ENCODE assay signal across 13 cellular contexts in genomic region chr12:132239392-132239791, GRCh38.
DNase-seq lines count a peak whose midpoint lies in the region; ATAC-seq, FAIRE-seq and TF ChIP-seq lines count a peak whose summit lies in the region.
"Had no signal": no experiment of that assay in that cellular context is flagged by ENCODE, and none has a peak within 500 bp of the region (broad histone marks: within the 10 kb centered on the region; RNA-seq: fewer than 3 reads in every experiment).

No MANE protein-coding gene starts in this region.

- H3K4me2 ChIP-seq in BLaER1 treated with 17β-estradiol and CSF1 and Interleukin-3, amounts not matched to agents 10 nM and 100 nM = peak overlapping the region; percentile 4 to 94 (median 77); a peak in 21 of 22 replicates
- no peak overlapping the region for H3K4me2 ChIP-seq in K562 (ENCODE audit: insufficient read depth, low read length)
- no peak overlapping the region for H3K4me2 ChIP-seq in neural progenitor cell
- H3K4me2 ChIP-seq: GM23338 had no signal

- no TSS peak for BruUV-seq in K562 (replicated peaks; lab: Mats Ljungman, UMichigan)

- ATAC-seq in K562 = no peak
- ATAC-seq: GM23338 had no signal

- TF ChIP-seq CTCF in K562 (IDR thresholded peaks at IDR 0.05 in 2 of 3, conservative IDR thresholded peaks at IDR 0.05 in 1 of 3; ENCODE audit: insufficient read depth in 2 of 3, low read depth in 1 of 3, low read length in 3 of 3) (no peak), neural progenitor cell (IDR thresholded peaks at IDR 0.05) (no peak)

- H3K36me3 ChIP-seq in BLaER1 treated with 17β-estradiol and CSF1 and Interleukin-3, amounts not matched to agents 10 nM and 100 nM = no peaks in the 10 kb centered on the region
- no peaks in the 10 kb centered on the region for H3K36me3 ChIP-seq in K562 (ENCODE audit: control insufficient read depth, insufficient read depth, low read length)
- H3K36me3 ChIP-seq in neural progenitor cell = no peaks in the 10 kb centered on the region

- H4K20me1 ChIP-seq in BLaER1 treated with 17β-estradiol and CSF1 and Interleukin-3, amounts not matched to agents 10 nM and 100 nM = peaks cover 0 to 22% (median 14%) of the 10 kb centered on the region in 11 experiments; a peak in 12 of 22 replicates
- H4K20me1 ChIP-seq in K562 (replicated peaks; ENCODE audit: control insufficient read depth, insufficient read depth, low read length) (no peaks in the 10 kb centered on the region), neural progenitor cell (ENCODE audit: low read depth) (no peaks in the 10 kb centered on the region)

- peaks cover 32 to 64% (median 60%) of the 10 kb centered on the region in 10 experiments for H3K4me1 ChIP-seq in BLaER1 treated with 17β-estradiol and CSF1 and Interleukin-3, amounts not matched to agents 10 nM and 100 nM
- peaks cover 0 to 15% of the 10 kb centered on the region in 2 experiments; a peak in 2 of 5 replicates for H3K4me1 ChIP-seq in K562 (replicated peaks in 1 of 2; ENCODE audit: control insufficient read depth in 2 of 2, insufficient read depth in 2 of 2, low read length in 2 of 2)
- H3K4me1 ChIP-seq in neural progenitor cell = no peaks in the 10 kb centered on the region

- peaks cover 12% of the 10 kb centered on the region for H3K27me3 Mint-ChIP-seq in neural progenitor cell (ENCODE audit: insufficient read depth, low read depth)
- H3K27me3 Mint-ChIP-seq: CD4-positive, CD25-positive, alpha-beta regulatory T cell had no signal

- CTCF ChIA-PET in HEK293T (lab: Yijun Ruan, JAX) = no interaction called here
- CTCF ChIA-PET in K562 (lab: Yijun Ruan, JAX; ENCODE audit: low intra/inter-chr PET ratio) = no interaction called here

- peaks cover 16 to 26% (median 23%) of the 10 kb centered on the region in 11 experiments; a peak in 20 of 22 replicates for H3K27me3 ChIP-seq in BLaER1 treated with 17β-estradiol and CSF1 and Interleukin-3, amounts not matched to agents 10 nM and 100 nM
- H3K27me3 ChIP-seq in K562 (ENCODE audit: control insufficient read depth in 2 of 2, insufficient read depth in 2 of 2, low read length in 2 of 2) (peaks cover 2 to 20% of the 10 kb centered on the region in 2 experiments; a peak in 3 of 5 replicates), neural progenitor cell (peaks cover 25% of the 10 kb centered on the region)

- DNase-seq in HEK293T (ENCODE audit: extremely low spot score) (no peak), K562 (ENCODE audit: extremely low read depth in 1 of 4, low spot score in 3 of 4) (no peak), neural progenitor cell (ENCODE audit: low spot score) (no peak), NCI-H2081 (lab: John Stamatoyannopoulos, UW) (no peak), RCC 7860 (ENCODE audit: low spot score) (no peak), AG08396 (ENCODE audit: low spot score) (no peak)
- DNase-seq: DMS79, H7 had no signal

- 0 out of 20 replicates have a peak overlapping the region, but pooled peaks of 1 of the 10 experiments have one; percentile 1 for H3K4me3 ChIP-seq in BLaER1 treated with 17β-estradiol and CSF1 and Interleukin-3, amounts not matched to agents 10 nM and 100 nM
- H3K4me3 ChIP-seq in K562 = no peak overlapping the region
- no peak overlapping the region for H3K4me3 ChIP-seq in neural progenitor cell
- H3K4me3 ChIP-seq: GM23338 had no signal

- peak overlapping the region in 7 of 11 experiments; percentile 13 to 66 (median 49); a peak in 12 of 22 replicates for H3K27ac ChIP-seq in BLaER1 treated with 17β-estradiol and CSF1 and Interleukin-3, amounts not matched to agents 10 nM and 100 nM
- H3K27ac ChIP-seq in K562 (ENCODE audit: extremely low read depth, low read depth, low read length) (no peak overlapping the region), neural progenitor cell (no peak overlapping the region)

- H3K9me3 Mint-ChIP-seq in neural progenitor cell = no peaks in the 10 kb centered on the region

- H3F3A ChIP-seq in neural progenitor cell (ENCODE audit: low read depth) = peaks cover 9% of the 10 kb centered on the region

- FAIRE-seq in K562 (lab: Jason Lieb, UNC) (no peak), RCC 7860 (lab: Jason Lieb, UNC) (no peak)
- FAIRE-seq: A204.1, GM12891 had no signal

- peak overlapping the region; percentile 2 for H3K4me3 Mint-ChIP-seq in neural progenitor cell
- H3K4me3 Mint-ChIP-seq: CD4-positive, CD25-positive, alpha-beta regulatory T cell; GM23338 had no signal

- no peaks in the 10 kb centered on the region for H3K9me1 ChIP-seq in K562 (ENCODE audit: control insufficient read depth, insufficient read depth, low read length)

- TF ChIP-seq POLR2A in K562 (conservative IDR thresholded peaks at IDR 0.05) = no peak

- H3K9me3 ChIP-seq in BLaER1 treated with 17β-estradiol and CSF1 and Interleukin-3, amounts not matched to agents 10 nM and 100 nM (replicated peaks in 1 of 11) = no peaks in the 10 kb centered on the region
- H3K9me3 ChIP-seq in K562 (replicated peaks; ENCODE audit: control insufficient read depth, insufficient read depth, low read depth, low read length) = no peaks in the 10 kb centered on the region
- H3K9me3 ChIP-seq in neural progenitor cell (ENCODE audit: low read depth) = no peaks in the 10 kb centered on the region

- POLR2A ChIA-PET in HEK293T (lab: Yijun Ruan, JAX) = no interaction called here
- POLR2A ChIA-PET in K562 (lab: Yijun Ruan, JAX) = no interaction called here

- H2AFZ ChIP-seq in K562 (ENCODE audit: low read depth, low read length) = no peak overlapping the region
- no peak overlapping the region for H2AFZ ChIP-seq in neural progenitor cell (replicated peaks)
- H2AFZ ChIP-seq: GM23338 had no signal

- H3K27ac Mint-ChIP-seq in neural progenitor cell = no peak overlapping the region
- H3K27ac Mint-ChIP-seq: GM23338 had no signal

- TF ChIP-seq EP300 in K562 (IDR thresholded peaks at IDR 0.05; ENCODE audit: low read length) = no peak

- TF ChIP-seq RAD21 in K562 (CRISPR knock-in tag; conservative IDR thresholded peaks at IDR 0.05 in 1 of 2, IDR thresholded peaks at IDR 0.05 in 1 of 2) = no peak

- H3K79me2 ChIP-seq in K562 (ENCODE audit: control insufficient read depth, insufficient read depth, low read length) (no peaks in the 10 kb centered on the region), neural progenitor cell (ENCODE audit: low read depth) (no peaks in the 10 kb centered on the region)

- H3K4me1 Mint-ChIP-seq in neural progenitor cell = peaks cover 6% of the 10 kb centered on the region

- no peaks in the 10 kb centered on the region for H3K36me3 Mint-ChIP-seq in neural progenitor cell
- H3K36me3 Mint-ChIP-seq: CD4-positive, CD25-positive, alpha-beta regulatory T cell had no signal

- in situ Hi-C loops in K562 (cut with MboI) = no loop called here

- peak overlapping the region in 9 of 11 experiments; percentile 0 to 66 (median 47); a peak in 12 of 22 replicates for H3K9ac ChIP-seq in BLaER1 treated with 17β-estradiol and CSF1 and Interleukin-3, amounts not matched to agents 10 nM and 100 nM
- H3K9ac ChIP-seq in K562 (ENCODE audit: insufficient read depth in 1 of 2, low read depth in 2 of 2, low read length in 2 of 2) (no peak overlapping the region), neural progenitor cell (no peak overlapping the region)

- intact Hi-C loops in K562 (cut with micrococcal nuclease) = no loop called here

TF ChIP-seq in HEK293T, 16 proteins besides CTCF, POLR2A, EP300 and RAD21:
- TF ChIP-seq CTBP1 (IDR thresholded peaks at IDR 0.05; ENCODE audit: borderline replicate concordance) = peak; percentile 54; the same call in 1 of the 2 replicates
- TF ChIP-seq FOXA1 (IDR thresholded peaks at IDR 0.05) = no peak
- TF ChIP-seq PKNOX1 (IDR thresholded peaks at IDR 0.05) = no peak

TF ChIP-seq in K562, 482 proteins besides CTCF, POLR2A, EP300 and RAD21:
- peak; percentile 51; the same call in 1 of the 2 replicates for TF ChIP-seq BCOR (IDR thresholded peaks at IDR 0.05)
- no peak for TF ChIP-seq SOX6 (IDR thresholded peaks at IDR 0.05)

Comparison
In these comparisons a context has a peak if more than half of its experiments do, and no peak if none do; other contexts are left out.
1. H3K27ac ChIP-seq: peak in BLaER1 treated with 17β-estradiol and CSF1 and Interleukin-3, amounts not matched to agents 10 nM and 100 nM (7 of 11); none in K562 (single experiment) and neural progenitor cell (single experiment).
2. H3K4me2 ChIP-seq: peak in BLaER1 treated with 17β-estradiol and CSF1 and Interleukin-3, amounts not matched to agents 10 nM and 100 nM (11 of 11); none in K562 (single experiment) and neural progenitor cell (single experiment).
3. H3K9ac ChIP-seq: peak in BLaER1 treated with 17β-estradiol and CSF1 and Interleukin-3, amounts not matched to agents 10 nM and 100 nM (9 of 11); none in K562 (0 of 2) and neural progenitor cell (single experiment).